ENCODE assay signal across 14 cellular contexts in genomic region chr9:19782005-19782404, GRCh38. TPM values are rescaled to one million over a fixed set of nuclear protein-coding genes. Genes with fewer than 3 reads are reported as not detected.
DNase-seq lines count a peak whose midpoint lies in the region; ATAC-seq and TF ChIP-seq lines count a peak whose summit lies in the region.
"Had no signal": no experiment of that assay in that cellular context is flagged by ENCODE, and none has a peak within 500 bp of the region (broad histone marks: within the 10 kb centered on the region; RNA-seq: fewer than 3 reads in every experiment).

No MANE protein-coding gene starts in this region.

- 4% methylated on average over 3 of the region's 3 CpGs for WGBS in mammary epithelial cell (ENCODE audit: low coverage, missing lambda C conversion rate)

- H3F3A ChIP-seq in GM23338 (replicated peaks; ENCODE audit: low read depth): no peaks in the 10 kb centered on the region

- H3K4me2 ChIP-seq in GM23338: no peak overlapping the region
- no peak overlapping the region for H3K4me2 ChIP-seq in mammary epithelial cell (ENCODE audit: insufficient read depth, low read depth, low read length)

- peaks cover 35% of the 10 kb centered on the region for H3K4me1 Mint-ChIP-seq in GM23338
- H3K4me1 Mint-ChIP-seq in activated T-cell treated with anti-CD3 and anti-CD28 coated beads, Interleukin-2, amount 50 U/mL, for 24 hours (ENCODE audit: low read depth): no peaks in the 10 kb centered on the region

- peaks cover 12% of the 10 kb centered on the region; the same call in 2 of the 3 replicates for H3K36me3 Mint-ChIP-seq in GM23338 (ENCODE audit: low read depth)
- no peaks in the 10 kb centered on the region for H3K36me3 Mint-ChIP-seq in activated T-cell treated with anti-CD3 and anti-CD28 coated beads, Interleukin-2, amount 50 U/mL, for 24 hours (ENCODE audit: low read depth)

- H3K4me3 ChIP-seq in GM23338 (no peak overlapping the region), NB4 (ENCODE audit: low read depth, low read length) (no peak overlapping the region), mammary epithelial cell (replicated peaks in 1 of 3; ENCODE audit: insufficient read depth in 1 of 3, low read depth in 2 of 3, low read length in 3 of 3) (no peak overlapping the region)
- H3K4me3 ChIP-seq: sigmoid colon had no signal

- H3K4me1 ChIP-seq in GM23338 (ENCODE audit: insufficient read depth) (peaks cover 29% of the 10 kb centered on the region), mammary epithelial cell (ENCODE audit: insufficient read depth, low read length) (no peaks in the 10 kb centered on the region)
- H3K4me1 ChIP-seq: sigmoid colon had no signal

- intact Hi-C loops in mammary epithelial cell (cut with micrococcal nuclease): no loop called here
- intact Hi-C loops in left colon (cut with DNase I, micrococcal nuclease): no loop called here

- BruUV-seq in mammary epithelial cell (replicated peaks; lab: Mats Ljungman, UMichigan): no TSS peak

- H3K4me3 Mint-ChIP-seq in GM23338: no peak overlapping the region
- H3K4me3 Mint-ChIP-seq in activated T-cell treated with anti-CD3 and anti-CD28 coated beads, Interleukin-2, amount 50 U/mL, for 24 hours: no peak overlapping the region
- H3K4me3 Mint-ChIP-seq: activated CD8-positive, alpha-beta T cell treated with anti-CD3 and anti-CD28 coated beads, Interleukin-2, amount 10 ng/mL, durations not matched to agents 7 days and 5 days; CD4-positive, alpha-beta T cell; HFFc6 had no signal

- no peaks in the 10 kb centered on the region for H3K9me2 ChIP-seq in GM23338 (ENCODE audit: insufficient read depth)

- peaks cover 2% of the 10 kb centered on the region for H3K27me3 Mint-ChIP-seq in GM23338 (ENCODE audit: insufficient read depth, low read depth, poor library complexity)
- peaks cover 22% of the 10 kb centered on the region for H3K27me3 Mint-ChIP-seq in activated T-cell treated with anti-CD3 and anti-CD28 coated beads, Interleukin-2, amount 50 U/mL, for 24 hours

- ATAC-seq in GM23338 (peak; percentile 79), GM19455 (IDR thresholded peaks at IDR 0.05; ENCODE audit: unreplicated experiment) (no peak), left lobe of liver (no peak), left colon (no peak)
- ATAC-seq: activated CD8-positive, alpha-beta T cell treated with anti-CD3 and anti-CD28 coated beads, Interleukin-2, amount 10 ng/mL, durations not matched to agents 7 days and 5 days had no signal

- H4K20me1 ChIP-seq in GM23338 (replicated peaks; ENCODE audit: insufficient read depth) (no peaks in the 10 kb centered on the region), mammary epithelial cell (ENCODE audit: insufficient read depth, low read length) (no peaks in the 10 kb centered on the region)

- no peaks in the 10 kb centered on the region for H3K9me3 ChIP-seq in mammary epithelial cell (replicated peaks; ENCODE audit: insufficient read depth, low read length)
- H3K9me3 ChIP-seq: sigmoid colon had no signal

- dilution Hi-C loops in mammary epithelial cell (cut with HindIII; ENCODE audit: low sequenced_read_pairs): no loop called here

- H3K9ac ChIP-seq in mammary epithelial cell (ENCODE audit: insufficient read depth, low read length): no peak overlapping the region

- in situ Hi-C loops in mammary epithelial cell (cut with MboI; ENCODE audit: low sequenced_read_pairs in 2 of 2): no loop called here

- no peaks in the 10 kb centered on the region for H3K36me3 ChIP-seq in GM23338 (ENCODE audit: insufficient read depth)
- H3K36me3 ChIP-seq in mammary epithelial cell (ENCODE audit: insufficient read depth, low read length): no peaks in the 10 kb centered on the region
- H3K36me3 ChIP-seq: sigmoid colon had no signal

- TF ChIP-seq POLR2A in NB4 (IDR thresholded peaks at IDR 0.05; ENCODE audit: extremely low read depth, insufficient read length): no peak

- TF ChIP-seq CTCF in GM23338 (conservative IDR thresholded peaks at IDR 0.05; ENCODE audit: low read depth in 2 of 2): no peak
- no peak for TF ChIP-seq CTCF in NB4 (IDR thresholded peaks at IDR 0.05; ENCODE audit: low read depth, low read length)
- TF ChIP-seq CTCF in mammary epithelial cell (conservative IDR thresholded peaks at IDR 0.05 in 1 of 2, IDR thresholded peaks at IDR 0.05 in 1 of 2; ENCODE audit: extremely low read depth in 1 of 2, insufficient read depth in 1 of 2, low read depth in 1 of 2, low read length in 2 of 2): no peak

- peak; percentile 50 for DNase-seq in GM23338 (ENCODE audit: low spot score)
- DNase-seq in NB4 (ENCODE audit: low read depth): peak; percentile 64
- DNase-seq in mammary epithelial cell: peak; percentile 19
- DNase-seq in lung microvascular endothelial cell (ENCODE audit: low read depth in 2 of 2): peak; percentile 21 to 27
- DNase-seq in activated T-cell treated with anti-CD3 and anti-CD28 coated beads, Interleukin-2, amount 50 U/mL, for 24 hours: no peak
- no peak for DNase-seq in left lobe of liver (ENCODE audit: low spot score)
- DNase-seq in left colon: no peak
- DNase-seq: activated CD8-positive, alpha-beta T cell treated with anti-CD3 and anti-CD28 coated beads, Interleukin-2, amount 10 ng/mL, durations not matched to agents 7 days and 5 days; CD4-positive, alpha-beta T cell; HFFc6; NCI-H1048; NCI-H526 treated with DMSO at 0.1 percent for 48 hours; sigmoid colon had no signal

- no peak overlapping the region for H3K27ac ChIP-seq in GM23338 (ENCODE audit: low read depth)
- H3K27ac ChIP-seq in mammary epithelial cell (ENCODE audit: insufficient read depth, low read depth, low read length): no peak overlapping the region
- H3K27ac ChIP-seq: sigmoid colon had no signal

- H3K27me3 ChIP-seq in GM23338 (ENCODE audit: insufficient read depth) (peaks cover 12% of the 10 kb centered on the region), mammary epithelial cell (ENCODE audit: insufficient read depth, low read length) (no peaks in the 10 kb centered on the region)

- H3K79me2 ChIP-seq in GM23338 (replicated peaks; ENCODE audit: insufficient read depth) (peaks cover 6% of the 10 kb centered on the region; the same call in 1 of the 2 replicates), mammary epithelial cell (ENCODE audit: insufficient read depth, low read length) (no peaks in the 10 kb centered on the region)

- H3K9me3 Mint-ChIP-seq in GM23338: no peaks in the 10 kb centered on the region; the same call in 2 of the 3 replicates
- no peaks in the 10 kb centered on the region for H3K9me3 Mint-ChIP-seq in activated T-cell treated with anti-CD3 and anti-CD28 coated beads, Interleukin-2, amount 50 U/mL, for 24 hours
- H3K9me3 Mint-ChIP-seq: CD4-positive, alpha-beta T cell had no signal

- CTCF ChIA-PET in mammary epithelial cell (lab: Charles Lee; ENCODE audit: low non-redundant PET): no interaction called here

- H2AFZ ChIP-seq in GM23338 (no peak overlapping the region), mammary epithelial cell (ENCODE audit: low read depth, low read length) (no peak overlapping the region)

- no peak overlapping the region for H3K27ac Mint-ChIP-seq in GM23338
- H3K27ac Mint-ChIP-seq in activated T-cell treated with anti-CD3 and anti-CD28 coated beads, Interleukin-2, amount 50 U/mL, for 24 hours: no peak overlapping the region
- H3K27ac Mint-ChIP-seq: activated CD8-positive, alpha-beta T cell treated with anti-CD3 and anti-CD28 coated beads, Interleukin-2, amount 10 ng/mL, durations not matched to agents 7 days and 5 days; CD4-positive, alpha-beta T cell; HFFc6 had no signal

TF ChIP-seq in GM23338, 12 proteins besides CTCF, POLR2A, EP300 and RAD21:
- TF ChIP-seq, protein P1, sequence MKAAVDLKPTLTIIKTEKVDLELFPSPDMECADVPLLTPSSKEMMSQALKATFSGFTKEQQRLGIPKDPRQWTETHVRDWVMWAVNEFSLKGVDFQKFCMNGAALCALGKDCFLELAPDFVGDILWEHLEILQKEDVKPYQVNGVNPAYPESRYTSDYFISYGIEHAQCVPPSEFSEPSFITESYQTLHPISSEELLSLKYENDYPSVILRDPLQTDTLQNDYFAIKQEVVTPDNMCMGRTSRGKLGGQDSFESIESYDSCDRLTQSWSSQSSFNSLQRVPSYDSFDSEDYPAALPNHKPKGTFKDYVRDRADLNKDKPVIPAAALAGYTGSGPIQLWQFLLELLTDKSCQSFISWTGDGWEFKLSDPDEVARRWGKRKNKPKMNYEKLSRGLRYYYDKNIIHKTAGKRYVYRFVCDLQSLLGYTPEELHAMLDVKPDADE (IDR thresholded peaks at IDR 0.05): no peak
- no peak for TF ChIP-seq ZNF331 (CRISPR knock-in tag; IDR thresholded peaks at IDR 0.05; ENCODE audit: low read depth)
- TF ChIP-seq ZNF114 (CRISPR knock-in tag; IDR thresholded peaks at IDR 0.05): no peak
- TF ChIP-seq REST (IDR thresholded peaks at IDR 0.05; ENCODE audit: unreplicated experiment): peak; percentile 89

RNA-seq across cellular contexts. Expression of gene SLC24A2, which starts 6.8 kb away (rescaled TPM):
- 7.1 and 7.3 TPM in 2 replicates for total RNA-seq in GM23338 (2014; rRNA removed; shearing (Covaris generic))
- polyA plus RNA-seq in GM23338 (2016; fragmentation: Nextera tagmentation; extraction: Ambion mirVana) (2.6 and 3.5 TPM in 2 replicates), mammary epithelial cell (not detected)
- total RNA-seq in mammary epithelial cell (under 1 TPM in 1 of 2 donors, not detected in 1; under 0.01 TPM), lung microvascular endothelial cell (not detected in 2 replicates), left lobe of liver (not detected), left colon (under 1 TPM; 0.06 to 0.28 TPM)
- polyA minus RNA-seq in mammary epithelial cell: not detected
- total RNA-seq: activated CD8-positive, alpha-beta T cell treated with anti-CD3 and anti-CD28 coated beads, Interleukin-2, amount 10 ng/mL, durations not matched to agents 7 days and 5 days; CD4-positive, alpha-beta T cell; HFFc6 had no signal

Comparison
In these comparisons a context has a peak if more than half of its experiments do, and no peak if none do; other contexts are left out.
1. DNase-seq: peak in GM23338 (single experiment), NB4 (single experiment), mammary epithelial cell (single experiment) and lung microvascular endothelial cell (2 of 2); none in activated T-cell treated with anti-CD3 and anti-CD28 coated beads, Interleukin-2, amount 50 U/mL, for 24 hours (single experiment), left lobe of liver (single experiment) and left colon (0 of 2).